8 cellular contexts compared by ENCODE assay signal in genomic region chr5:91311697-91312501, GRCh38.
DNase-seq lines count a peak whose midpoint lies in the region; TF ChIP-seq lines count a peak whose summit lies in the region.

No MANE protein-coding gene starts in this region.

- H3K27ac ChIP-seq in right atrium auricular region = peak overlapping the region; percentile 72 to 92

- H3K36me3 ChIP-seq in adipocyte (ENCODE audit: control insufficient read depth, insufficient read depth, low read length, severe bottlenecking) (no peaks in the 10 kb centered on the region), right atrium auricular region (no peaks in the 10 kb centered on the region)

- peaks cover 41% of the 10 kb centered on the region for H3K4me1 ChIP-seq in adipocyte (ENCODE audit: control insufficient read depth, insufficient read depth, low read length)
- H3K4me1 ChIP-seq in right atrium auricular region = peaks cover 0 to 35% of the 10 kb centered on the region in 2 donors

- H3K4me3 ChIP-seq in adipocyte (ENCODE audit: low read length) (peak overlapping the region; percentile 33), right atrium auricular region (peak overlapping the region in 1 of 2 donors; percentile 35), skeletal muscle cell (ENCODE audit: low read depth, low read length) (no peak overlapping the region)

- DNase-seq in COR-L47 (lab: John Stamatoyannopoulos, UW) (peak; percentile 5), GM20000 (ENCODE audit: low spot score) (peak; percentile 35), HK-2 (ENCODE audit: unreplicated experiment) (peak; percentile 71), SW 1271 (lab: John Stamatoyannopoulos, UW) (peak; percentile 92 to 99), adipocyte (ENCODE audit: low read depth) (peak; percentile 94), right atrium auricular region (ENCODE audit: low spot score) (peak; percentile 89), skeletal muscle cell (ENCODE audit: low read depth) (peak; percentile 99), NCI-H345 (lab: John Stamatoyannopoulos, UW) (no peak)

- H3K9me3 ChIP-seq in adipocyte (ENCODE audit: control insufficient read depth, low read length) = no peaks in the 10 kb centered on the region
- H3K9me3 ChIP-seq in right atrium auricular region = no peaks in the 10 kb centered on the region

- H3K9ac ChIP-seq in adipocyte (ENCODE audit: low read length) = peak overlapping the region; percentile 44

- TF ChIP-seq CTCF in GM20000 (IDR thresholded peaks at IDR 0.05; ENCODE audit: extremely low read depth, missing control alignments) (no peak), right atrium auricular region (IDR thresholded peaks at IDR 0.05) (no peak)

- H3K27me3 ChIP-seq in adipocyte (replicated peaks; ENCODE audit: control insufficient read depth, insufficient read depth, low read length) (no peaks in the 10 kb centered on the region), right atrium auricular region (no peaks in the 10 kb centered on the region)
